ENCODE assay signal across 1 cellular context in the genomic region with DNA sequence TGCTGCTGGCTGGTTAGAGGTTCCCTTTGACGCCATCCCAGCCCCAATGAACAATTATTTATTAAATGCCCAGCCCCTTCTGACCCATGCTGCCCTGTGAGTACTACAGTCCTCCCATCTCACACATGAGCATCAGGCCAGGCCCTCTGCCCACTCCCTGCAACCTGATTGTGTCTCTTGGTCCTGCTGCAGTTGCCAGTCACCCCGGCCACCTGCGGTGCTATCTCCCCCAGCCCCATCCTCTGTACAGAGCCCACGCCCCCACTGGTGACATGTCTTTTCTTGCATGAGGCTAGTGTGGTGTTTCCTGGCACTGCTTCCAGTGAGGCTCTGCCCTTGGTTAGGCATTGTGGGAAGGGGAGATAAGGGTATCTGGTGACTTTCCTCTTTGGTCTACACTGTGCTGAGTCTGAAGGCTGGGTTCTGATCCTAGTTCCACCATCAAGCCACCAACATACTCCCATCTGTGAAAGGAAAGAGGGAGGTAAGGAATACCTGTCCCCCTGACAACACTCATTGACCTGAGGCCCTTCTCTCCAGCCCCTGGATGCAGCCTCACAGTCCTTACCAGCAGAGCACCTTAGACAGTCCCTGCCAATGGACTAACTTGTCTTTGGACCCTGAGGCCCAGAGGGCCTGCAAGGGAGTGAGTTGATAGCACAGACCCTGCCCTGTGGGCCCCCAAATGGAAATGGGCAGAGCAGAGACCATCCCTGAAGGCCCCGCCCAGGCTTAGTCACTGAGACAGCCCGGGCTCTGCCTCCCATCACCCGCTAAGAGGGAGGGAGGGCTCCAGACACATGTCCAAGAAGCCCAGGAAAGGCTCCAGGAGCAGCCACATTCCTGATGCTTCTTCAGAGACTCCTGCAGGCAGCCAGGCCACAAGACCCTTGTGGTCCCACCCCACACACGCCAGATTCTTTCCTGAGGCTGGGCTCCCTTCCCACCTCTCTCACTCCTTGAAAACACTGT.
TF ChIP-seq lines count a peak whose summit lies in the region.

No MANE protein-coding gene starts in this region.

TF ChIP-seq in HepG2, 621 proteins besides CTCF, POLR2A, EP300 and RAD21 (continued from another document and continues in another):
- TF ChIP-seq RFX3 (CRISPR knock-in tag; IDR thresholded peaks at IDR 0.05) (no peak), ZNF772 (CRISPR knock-in tag; IDR thresholded peaks at IDR 0.05) (0 out of 2 replicates have a peak, but pooled peaks have one; percentile 1), EHMT2 (IDR thresholded peaks at IDR 0.05; ENCODE audit: borderline replicate concordance, low read depth, low read length) (no peak), RFX1 (IDR thresholded peaks at IDR 0.05) (no peak), ZNF777 (CRISPR knock-in tag; IDR thresholded peaks at IDR 0.05) (no peak), ZNF207 (IDR thresholded peaks at IDR 0.05; ENCODE audit: borderline replicate concordance) (no peak), ZMYM4 (CRISPR knock-in tag; IDR thresholded peaks at IDR 0.05) (no peak), ZNF160 (CRISPR knock-in tag; IDR thresholded peaks at IDR 0.05) (no peak), SAP130 (CRISPR knock-in tag; IDR thresholded peaks at IDR 0.05; ENCODE audit: low read depth) (no peak), GTF3A (CRISPR knock-in tag; conservative IDR thresholded peaks at IDR 0.05) (peak; percentile 94), ZBTB7A (CRISPR knock-in tag; IDR thresholded peaks at IDR 0.05) (peak; percentile 24; the same call in 1 of the 2 replicates), ZNF33A (CRISPR knock-in tag; IDR thresholded peaks at IDR 0.05; ENCODE audit: borderline replicate concordance) (no peak), ZNF564 (CRISPR knock-in tag; IDR thresholded peaks at IDR 0.05) (0 out of 2 replicates have a peak, but pooled peaks have one; percentile 53), HDAC2 (CRISPR knock-in tag; IDR thresholded peaks at IDR 0.05) (no peak), PPARG (CRISPR knock-in tag; conservative IDR thresholded peaks at IDR 0.05) (0 out of 2 replicates have a peak, but pooled peaks have one; percentile 10), FOXK2 (IDR thresholded peaks at IDR 0.05) (no peak), CHD2 (IDR thresholded peaks at IDR 0.05; ENCODE audit: low read depth, low read length) (no peak), ZNF350 (CRISPR knock-in tag; IDR thresholded peaks at IDR 0.05; ENCODE audit: borderline replicate concordance, low read depth) (no peak; the same call in 1 of the 2 replicates), SP5 (CRISPR knock-in tag; IDR thresholded peaks at IDR 0.05; ENCODE audit: borderline replicate concordance, low read depth) (no peak), KDM5B (CRISPR knock-in tag; IDR thresholded peaks at IDR 0.05; ENCODE audit: borderline replicate concordance) (0 out of 2 replicates have a peak, but pooled peaks have one; percentile 20), HNRNPLL (IDR thresholded peaks at IDR 0.05; ENCODE audit: low read depth, low read length, poor library complexity, severe bottlenecking) (no peak), ELF4 (CRISPR knock-in tag; IDR thresholded peaks at IDR 0.05; ENCODE audit: borderline replicate concordance) (no peak), ATF1 (CRISPR knock-in tag; IDR thresholded peaks at IDR 0.05) (no peak), HOXD1 (CRISPR knock-in tag; IDR thresholded peaks at IDR 0.05) (no peak), KDM6A (CRISPR knock-in tag; IDR thresholded peaks at IDR 0.05; ENCODE audit: low read depth) (no peak)
- TF ChIP-seq, protein P1, sequence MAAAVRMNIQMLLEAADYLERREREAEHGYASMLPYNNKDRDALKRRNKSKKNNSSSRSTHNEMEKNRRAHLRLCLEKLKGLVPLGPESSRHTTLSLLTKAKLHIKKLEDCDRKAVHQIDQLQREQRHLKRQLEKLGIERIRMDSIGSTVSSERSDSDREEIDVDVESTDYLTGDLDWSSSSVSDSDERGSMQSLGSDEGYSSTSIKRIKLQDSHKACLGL (CRISPR knock-in tag; IDR thresholded peaks at IDR 0.05), result no peak
- TF ChIP-seq, protein P2, sequence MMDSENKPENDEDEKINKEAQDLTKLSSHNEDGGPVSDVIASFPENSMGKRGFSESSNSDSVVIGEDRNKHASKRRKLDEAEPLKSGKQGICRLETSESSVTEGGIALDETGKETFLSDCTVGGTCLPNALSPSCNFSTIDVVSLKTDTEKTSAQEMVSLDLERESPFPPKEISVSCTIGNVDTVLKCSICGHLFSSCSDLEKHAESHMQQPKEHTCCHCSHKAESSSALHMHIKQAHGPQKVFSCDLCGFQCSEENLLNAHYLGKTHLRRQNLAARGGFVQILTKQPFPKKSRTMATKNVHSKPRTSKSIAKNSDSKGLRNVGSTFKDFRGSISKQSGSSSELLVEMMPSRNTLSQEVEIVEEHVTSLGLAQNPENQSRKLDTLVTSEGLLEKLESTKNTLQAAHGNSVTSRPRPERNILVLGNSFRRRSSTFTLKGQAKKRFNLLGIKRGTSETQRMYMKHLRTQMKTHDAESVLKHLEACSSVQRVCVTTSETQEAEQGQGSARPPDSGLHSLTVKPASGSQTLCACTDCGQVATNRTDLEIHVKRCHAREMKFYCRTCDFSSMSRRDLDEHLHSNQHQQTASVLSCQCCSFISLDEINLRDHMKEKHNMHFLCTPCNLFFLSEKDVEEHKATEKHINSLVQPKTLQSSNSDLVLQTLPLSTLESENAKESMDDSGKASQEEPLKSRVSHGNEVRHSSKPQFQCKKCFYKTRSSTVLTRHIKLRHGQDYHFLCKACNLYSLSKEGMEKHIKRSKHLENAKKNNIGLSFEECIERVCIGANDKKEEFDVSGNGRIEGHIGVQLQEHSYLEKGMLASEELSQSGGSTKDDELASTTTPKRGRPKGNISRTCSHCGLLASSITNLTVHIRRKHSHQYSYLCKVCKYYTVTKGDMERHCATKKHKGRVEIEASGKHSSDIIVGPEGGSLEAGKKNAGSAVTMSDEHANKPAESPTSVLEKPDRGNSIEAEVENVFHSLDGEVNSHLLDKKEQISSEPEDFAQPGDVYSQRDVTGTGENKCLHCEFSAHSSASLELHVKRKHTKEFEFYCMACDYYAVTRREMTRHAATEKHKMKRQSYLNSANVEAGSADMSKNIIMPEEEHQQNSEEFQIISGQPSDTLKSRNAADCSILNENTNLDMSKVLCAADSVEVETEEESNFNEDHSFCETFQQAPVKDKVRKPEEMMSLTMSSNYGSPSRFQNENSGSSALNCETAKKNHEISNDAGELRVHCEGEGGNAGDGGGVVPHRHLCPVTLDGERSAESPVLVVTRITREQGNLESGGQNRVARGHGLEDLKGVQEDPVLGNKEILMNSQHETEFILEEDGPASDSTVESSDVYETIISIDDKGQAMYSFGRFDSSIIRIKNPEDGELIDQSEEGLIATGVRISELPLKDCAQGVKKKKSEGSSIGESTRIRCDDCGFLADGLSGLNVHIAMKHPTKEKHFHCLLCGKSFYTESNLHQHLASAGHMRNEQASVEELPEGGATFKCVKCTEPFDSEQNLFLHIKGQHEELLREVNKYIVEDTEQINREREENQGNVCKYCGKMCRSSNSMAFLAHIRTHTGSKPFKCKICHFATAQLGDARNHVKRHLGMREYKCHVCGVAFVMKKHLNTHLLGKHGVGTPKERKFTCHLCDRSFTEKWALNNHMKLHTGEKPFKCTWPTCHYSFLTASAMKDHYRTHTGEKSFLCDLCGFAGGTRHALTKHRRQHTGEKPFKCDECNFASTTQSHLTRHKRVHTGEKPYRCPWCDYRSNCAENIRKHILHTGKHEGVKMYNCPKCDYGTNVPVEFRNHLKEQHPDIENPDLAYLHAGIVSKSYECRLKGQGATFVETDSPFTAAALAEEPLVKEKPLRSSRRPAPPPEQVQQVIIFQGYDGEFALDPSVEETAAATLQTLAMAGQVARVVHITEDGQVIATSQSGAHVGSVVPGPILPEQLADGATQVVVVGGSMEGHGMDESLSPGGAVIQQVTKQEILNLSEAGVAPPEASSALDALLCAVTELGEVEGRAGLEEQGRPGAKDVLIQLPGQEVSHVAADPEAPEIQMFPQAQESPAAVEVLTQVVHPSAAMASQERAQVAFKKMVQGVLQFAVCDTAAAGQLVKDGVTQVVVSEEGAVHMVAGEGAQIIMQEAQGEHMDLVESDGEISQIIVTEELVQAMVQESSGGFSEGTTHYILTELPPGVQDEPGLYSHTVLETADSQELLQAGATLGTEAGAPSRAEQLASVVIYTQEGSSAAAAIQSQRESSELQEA (CRISPR knock-in tag; IDR thresholded peaks at IDR 0.05; ENCODE audit: not compliant biosample characterization), result no peak
- TF ChIP-seq, protein P3, sequence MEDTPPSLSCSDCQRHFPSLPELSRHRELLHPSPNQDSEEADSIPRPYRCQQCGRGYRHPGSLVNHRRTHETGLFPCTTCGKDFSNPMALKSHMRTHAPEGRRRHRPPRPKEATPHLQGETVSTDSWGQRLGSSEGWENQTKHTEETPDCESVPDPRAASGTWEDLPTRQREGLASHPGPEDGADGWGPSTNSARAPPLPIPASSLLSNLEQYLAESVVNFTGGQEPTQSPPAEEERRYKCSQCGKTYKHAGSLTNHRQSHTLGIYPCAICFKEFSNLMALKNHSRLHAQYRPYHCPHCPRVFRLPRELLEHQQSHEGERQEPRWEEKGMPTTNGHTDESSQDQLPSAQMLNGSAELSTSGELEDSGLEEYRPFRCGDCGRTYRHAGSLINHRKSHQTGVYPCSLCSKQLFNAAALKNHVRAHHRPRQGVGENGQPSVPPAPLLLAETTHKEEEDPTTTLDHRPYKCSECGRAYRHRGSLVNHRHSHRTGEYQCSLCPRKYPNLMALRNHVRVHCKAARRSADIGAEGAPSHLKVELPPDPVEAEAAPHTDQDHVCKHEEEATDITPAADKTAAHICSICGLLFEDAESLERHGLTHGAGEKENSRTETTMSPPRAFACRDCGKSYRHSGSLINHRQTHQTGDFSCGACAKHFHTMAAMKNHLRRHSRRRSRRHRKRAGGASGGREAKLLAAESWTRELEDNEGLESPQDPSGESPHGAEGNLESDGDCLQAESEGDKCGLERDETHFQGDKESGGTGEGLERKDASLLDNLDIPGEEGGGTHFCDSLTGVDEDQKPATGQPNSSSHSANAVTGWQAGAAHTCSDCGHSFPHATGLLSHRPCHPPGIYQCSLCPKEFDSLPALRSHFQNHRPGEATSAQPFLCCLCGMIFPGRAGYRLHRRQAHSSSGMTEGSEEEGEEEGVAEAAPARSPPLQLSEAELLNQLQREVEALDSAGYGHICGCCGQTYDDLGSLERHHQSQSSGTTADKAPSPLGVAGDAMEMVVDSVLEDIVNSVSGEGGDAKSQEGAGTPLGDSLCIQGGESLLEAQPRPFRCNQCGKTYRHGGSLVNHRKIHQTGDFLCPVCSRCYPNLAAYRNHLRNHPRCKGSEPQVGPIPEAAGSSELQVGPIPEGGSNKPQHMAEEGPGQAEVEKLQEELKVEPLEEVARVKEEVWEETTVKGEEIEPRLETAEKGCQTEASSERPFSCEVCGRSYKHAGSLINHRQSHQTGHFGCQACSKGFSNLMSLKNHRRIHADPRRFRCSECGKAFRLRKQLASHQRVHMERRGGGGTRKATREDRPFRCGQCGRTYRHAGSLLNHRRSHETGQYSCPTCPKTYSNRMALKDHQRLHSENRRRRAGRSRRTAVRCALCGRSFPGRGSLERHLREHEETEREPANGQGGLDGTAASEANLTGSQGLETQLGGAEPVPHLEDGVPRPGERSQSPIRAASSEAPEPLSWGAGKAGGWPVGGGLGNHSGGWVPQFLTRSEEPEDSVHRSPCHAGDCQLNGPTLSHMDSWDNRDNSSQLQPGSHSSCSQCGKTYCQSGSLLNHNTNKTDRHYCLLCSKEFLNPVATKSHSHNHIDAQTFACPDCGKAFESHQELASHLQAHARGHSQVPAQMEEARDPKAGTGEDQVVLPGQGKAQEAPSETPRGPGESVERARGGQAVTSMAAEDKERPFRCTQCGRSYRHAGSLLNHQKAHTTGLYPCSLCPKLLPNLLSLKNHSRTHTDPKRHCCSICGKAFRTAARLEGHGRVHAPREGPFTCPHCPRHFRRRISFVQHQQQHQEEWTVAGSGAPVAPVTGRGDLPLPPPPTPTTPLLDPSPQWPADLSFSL (CRISPR knock-in tag; IDR thresholded peaks at IDR 0.05), result 0 out of 2 replicates have a peak, but pooled peaks have one; percentile 25
- TF ChIP-seq, protein P4, sequence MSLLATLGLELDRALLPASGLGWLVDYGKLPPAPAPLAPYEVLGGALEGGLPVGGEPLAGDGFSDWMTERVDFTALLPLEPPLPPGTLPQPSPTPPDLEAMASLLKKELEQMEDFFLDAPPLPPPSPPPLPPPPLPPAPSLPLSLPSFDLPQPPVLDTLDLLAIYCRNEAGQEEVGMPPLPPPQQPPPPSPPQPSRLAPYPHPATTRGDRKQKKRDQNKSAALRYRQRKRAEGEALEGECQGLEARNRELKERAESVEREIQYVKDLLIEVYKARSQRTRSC (CRISPR knock-in tag; IDR thresholded peaks at IDR 0.05; ENCODE audit: low read depth), result no peak
- TF ChIP-seq, protein P5, sequence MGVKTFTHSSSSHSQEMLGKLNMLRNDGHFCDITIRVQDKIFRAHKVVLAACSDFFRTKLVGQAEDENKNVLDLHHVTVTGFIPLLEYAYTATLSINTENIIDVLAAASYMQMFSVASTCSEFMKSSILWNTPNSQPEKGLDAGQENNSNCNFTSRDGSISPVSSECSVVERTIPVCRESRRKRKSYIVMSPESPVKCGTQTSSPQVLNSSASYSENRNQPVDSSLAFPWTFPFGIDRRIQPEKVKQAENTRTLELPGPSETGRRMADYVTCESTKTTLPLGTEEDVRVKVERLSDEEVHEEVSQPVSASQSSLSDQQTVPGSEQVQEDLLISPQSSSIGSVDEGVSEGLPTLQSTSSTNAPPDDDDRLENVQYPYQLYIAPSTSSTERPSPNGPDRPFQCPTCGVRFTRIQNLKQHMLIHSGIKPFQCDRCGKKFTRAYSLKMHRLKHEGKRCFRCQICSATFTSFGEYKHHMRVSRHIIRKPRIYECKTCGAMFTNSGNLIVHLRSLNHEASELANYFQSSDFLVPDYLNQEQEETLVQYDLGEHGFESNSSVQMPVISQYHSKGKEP (CRISPR knock-in tag; IDR thresholded peaks at IDR 0.05), result no peak
- TF ChIP-seq, protein P6, sequence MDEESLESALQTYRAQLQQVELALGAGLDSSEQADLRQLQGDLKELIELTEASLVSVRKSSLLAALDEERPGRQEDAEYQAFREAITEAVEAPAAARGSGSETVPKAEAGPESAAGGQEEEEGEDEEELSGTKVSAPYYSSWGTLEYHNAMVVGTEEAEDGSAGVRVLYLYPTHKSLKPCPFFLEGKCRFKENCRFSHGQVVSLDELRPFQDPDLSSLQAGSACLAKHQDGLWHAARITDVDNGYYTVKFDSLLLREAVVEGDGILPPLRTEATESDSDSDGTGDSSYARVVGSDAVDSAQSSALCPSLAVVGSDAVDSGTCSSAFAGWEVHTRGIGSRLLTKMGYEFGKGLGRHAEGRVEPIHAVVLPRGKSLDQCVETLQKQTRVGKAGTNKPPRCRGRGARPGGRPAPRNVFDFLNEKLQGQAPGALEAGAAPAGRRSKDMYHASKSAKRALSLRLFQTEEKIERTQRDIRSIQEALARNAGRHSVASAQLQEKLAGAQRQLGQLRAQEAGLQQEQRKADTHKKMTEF (CRISPR knock-in tag; IDR thresholded peaks at IDR 0.05), result no peak
